In genomic region chr7:128163473-128163872, GRCh38 we compare ENCODE assay signal across 16 cellular contexts.
"Had no signal": no experiment of that assay in that cellular context is flagged by ENCODE, and none has a peak within 500 bp of the region (broad histone marks: within the 10 kb centered on the region; RNA-seq: fewer than 3 reads in every experiment).

No MANE protein-coding gene starts in this region.

- H3K27ac ChIP-seq: ascending aorta, cardiac muscle cell, left ventricle myocardium inferior, parathyroid adenoma, thyroid gland, vagina had no signal

- H3K4me3 Mint-ChIP-seq: activated CD8-positive, alpha-beta T cell treated with anti-CD3 and anti-CD28 coated beads for 36 hours; activated naive CD8-positive, alpha-beta T cell treated with anti-CD3 and anti-CD28 coated beads, Interleukin-2, amount 50 U/mL, for 24 hours; activated T-helper 1 cell treated with anti-CD3 and anti-CD28 coated beads, Interleukin-12 subunit alpha, Interleukin-12 subunit beta, Interleukin-2, Interleukin-4 antibody, amounts not matched to agents 30 ng/mL and 10 ng/mL and 1 ng/mL, durations not matched to agents 14 hours and 24 hours and 36 hours; memory B cell; stimulated activated effector memory CD8-positive, alpha-beta T cell treated with anti-CD3 and anti-CD28 coated beads, Interleukin-12 subunit alpha, Interleukin-12 subunit beta, amount 100 ng/mL, for 72 hours; T-helper 17 cell; WTC11 had no signal

- DNase-seq: activated naive CD4-positive, alpha-beta T cell treated with Interleukin-2 at 50 U/mL for 16 hours; activated naive CD8-positive, alpha-beta T cell treated with anti-CD3 and anti-CD28 coated beads, Interleukin-2, amount 50 U/mL, for 24 hours; left ventricle myocardium inferior; naive thymus-derived CD8-positive, alpha-beta T cell; retina; T-helper 17 cell; thyroid gland had no signal

- H3K79me2 ChIP-seq: parathyroid adenoma had no signal

- H3K36me3 ChIP-seq: ascending aorta, cardiac muscle cell, left ventricle myocardium inferior, thyroid gland, vagina had no signal

- H2AFZ ChIP-seq: parathyroid adenoma had no signal

- H3K9me3 Mint-ChIP-seq: activated CD8-positive, alpha-beta T cell treated with anti-CD3 and anti-CD28 coated beads for 36 hours; activated naive CD8-positive, alpha-beta T cell treated with anti-CD3 and anti-CD28 coated beads, Interleukin-2, amount 50 U/mL, for 24 hours; activated T-helper 1 cell treated with anti-CD3 and anti-CD28 coated beads, Interleukin-12 subunit alpha, Interleukin-12 subunit beta, Interleukin-2, Interleukin-4 antibody, amounts not matched to agents 30 ng/mL and 10 ng/mL and 1 ng/mL, durations not matched to agents 14 hours and 24 hours and 36 hours; memory B cell; stimulated activated effector memory CD8-positive, alpha-beta T cell treated with anti-CD3 and anti-CD28 coated beads, Interleukin-12 subunit alpha, Interleukin-12 subunit beta, amount 100 ng/mL, for 72 hours; WTC11 had no signal

- H3K4me3 ChIP-seq: ascending aorta, cardiac muscle cell, left ventricle myocardium inferior, thyroid gland, vagina had no signal

- H3K9me3 ChIP-seq: ascending aorta, left ventricle myocardium inferior, thyroid gland, vagina had no signal

- ATAC-seq: naive thymus-derived CD8-positive, alpha-beta T cell; T-helper 17 cell had no signal

- H3K27ac Mint-ChIP-seq: activated CD8-positive, alpha-beta T cell treated with anti-CD3 and anti-CD28 coated beads for 36 hours; activated naive CD8-positive, alpha-beta T cell treated with anti-CD3 and anti-CD28 coated beads, Interleukin-2, amount 50 U/mL, for 24 hours; activated T-helper 1 cell treated with anti-CD3 and anti-CD28 coated beads, Interleukin-12 subunit alpha, Interleukin-12 subunit beta, Interleukin-2, Interleukin-4 antibody, amounts not matched to agents 30 ng/mL and 10 ng/mL and 1 ng/mL, durations not matched to agents 14 hours and 24 hours and 36 hours; memory B cell; naive thymus-derived CD8-positive, alpha-beta T cell; stimulated activated effector memory CD8-positive, alpha-beta T cell treated with anti-CD3 and anti-CD28 coated beads, Interleukin-12 subunit alpha, Interleukin-12 subunit beta, amount 100 ng/mL, for 72 hours; T-helper 17 cell; WTC11 had no signal

- H3K36me3 Mint-ChIP-seq: stimulated activated effector memory CD8-positive, alpha-beta T cell treated with anti-CD3 and anti-CD28 coated beads, Interleukin-12 subunit alpha, Interleukin-12 subunit beta, amount 100 ng/mL, for 72 hours; WTC11 had no signal
